In genomic region chr1:236523704-236524141, GRCh38 we compare ENCODE assay signal across 1 cellular context.
A peak's percentile ranks its signal among the peaks of the same experiment; 100 is the strongest.
TF ChIP-seq lines count a peak whose summit lies in the region.

Gene LGALS8 (plus strand): TSS chr1:236523982. CDS start chr1:236526071, 2,089 bp downstream.

TF ChIP-seq in HepG2, 621 proteins besides CTCF, POLR2A, EP300 and RAD21 (continued from another document):
- no peak for TF ChIP-seq ZBTB33 (CRISPR knock-in tag; IDR thresholded peaks at IDR 0.05)
- TF ChIP-seq HOMEZ (CRISPR knock-in tag; IDR thresholded peaks at IDR 0.05; ENCODE audit: low read depth) = no peak
- no peak; the same call in 1 of the 2 replicates for TF ChIP-seq ZSCAN20 (CRISPR knock-in tag; IDR thresholded peaks at IDR 0.05; ENCODE audit: borderline replicate concordance)
- peak; percentile 72 for TF ChIP-seq BCL3 (CRISPR knock-in tag; IDR thresholded peaks at IDR 0.05)
- peak; percentile 92 for TF ChIP-seq ZNF687 (CRISPR knock-in tag; IDR thresholded peaks at IDR 0.05)
- no peak for TF ChIP-seq KLF9 (CRISPR knock-in tag; IDR thresholded peaks at IDR 0.05; ENCODE audit: low read depth)
- peak; percentile 59; the same call in 1 of the 2 replicates for TF ChIP-seq HOXA3 (CRISPR knock-in tag; IDR thresholded peaks at IDR 0.05)
- no peak for TF ChIP-seq PHF5A (CRISPR knock-in tag; IDR thresholded peaks at IDR 0.05; ENCODE audit: low read depth, unreplicated experiment)
- no peak for TF ChIP-seq TBX3 (IDR thresholded peaks at IDR 0.05; ENCODE audit: borderline replicate concordance)
- no peak for TF ChIP-seq IRX3 (CRISPR knock-in tag; IDR thresholded peaks at IDR 0.05; ENCODE audit: borderline replicate concordance, low read depth)
- TF ChIP-seq ZNF205 (CRISPR knock-in tag; IDR thresholded peaks at IDR 0.05) = no peak
- no peak for TF ChIP-seq MNT (IDR thresholded peaks at IDR 0.05)
- TF ChIP-seq HMG20B (CRISPR knock-in tag; conservative IDR thresholded peaks at IDR 0.05) = no peak
- TF ChIP-seq ZNF782 (CRISPR knock-in tag; IDR thresholded peaks at IDR 0.05; ENCODE audit: borderline replicate concordance) = no peak
